In the genomic region with DNA sequence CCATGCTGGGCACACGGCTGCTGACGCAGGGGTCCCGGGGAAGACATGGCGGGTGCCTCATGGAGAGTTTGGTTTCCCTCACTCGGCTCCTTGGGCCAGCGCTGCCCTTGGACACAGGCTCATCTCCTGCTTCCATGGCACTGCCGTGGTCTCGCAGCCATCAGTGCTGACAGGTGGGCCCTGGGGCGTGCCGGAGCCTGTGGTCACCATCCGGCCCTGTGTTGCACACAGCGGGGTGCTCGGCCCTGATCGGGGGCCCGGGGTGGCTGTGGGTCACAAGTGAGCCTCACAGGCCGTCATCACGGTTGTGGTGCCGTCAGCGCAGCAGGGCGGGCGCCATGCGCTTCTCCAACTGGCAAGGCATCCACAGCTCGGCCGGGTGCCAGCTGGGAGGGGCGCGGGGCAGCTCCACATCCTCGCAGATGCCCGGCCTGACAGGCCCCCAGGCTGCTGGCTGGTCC, we compare ENCODE assay signal across 25 cellular contexts. TPM values are rescaled to one million over a fixed set of nuclear protein-coding genes. Genes with fewer than 3 reads are reported as not detected.
DNase-seq lines count a peak whose midpoint lies in the region; ATAC-seq lines count a peak whose summit lies in the region.
"Had no signal": no experiment of that assay in that cellular context is flagged by ENCODE, and none has a peak within 500 bp of the region (broad histone marks: within the 10 kb centered on the region; RNA-seq: fewer than 3 reads in every experiment).

No MANE protein-coding gene starts in this region.

- H2BK120ac ChIP-seq in mesenchymal stem cell (ENCODE audit: low read depth, low read length), result no peak overlapping the region

- no peak overlapping the region for H2BK5ac ChIP-seq in mesenchymal stem cell (ENCODE audit: low read depth, low read length, poor library complexity, severe bottlenecking)

- H3K14ac ChIP-seq in mesenchymal stem cell (ENCODE audit: low read length in 2 of 2), result no peak overlapping the region

- H3K4me3 ChIP-seq in mesenchymal stem cell (ENCODE audit: insufficient read depth in 1 of 2, low read depth in 1 of 2, low read length in 2 of 2), result no peak overlapping the region
- H3K4me3 ChIP-seq: esophagus muscularis mucosa, prostate gland, testis had no signal

- DNase-seq in Right ventricle myocardium superior (peak; percentile 38), left cardiac atrium (no peak), NCI-H1105 treated with DMSO at 0.1 percent for 48 hours (lab: John Stamatoyannopoulos, UW) (peak; percentile 50), GOT3 (lab: John Stamatoyannopoulos, UW) (no peak), mesenchymal stem cell (no peak)
- DNase-seq: activated CD4-positive, alpha-beta memory T cell treated with anti-CD3 and anti-CD28 coated beads for 36 hours; activated CD4-positive, CD25-positive, alpha-beta regulatory T cell treated with anti-CD3 and anti-CD28 coated beads, Interleukin-2, amount 50 U/mL, for 72 hours; activated CD8-positive, alpha-beta memory T cell treated with anti-CD3 and anti-CD28 coated beads, Interleukin-2, amount 50 U/mL, for 4 hours; activated naive CD4-positive, alpha-beta T cell treated with anti-CD3 and anti-CD28 coated beads, Interleukin-2, amount 50 U/mL, for 16 hours; CD4-positive, CD25-positive, alpha-beta regulatory T cell; endodermal cell; foreskin keratinocyte; HFFc6; NCI-H2029; stimulated activated naive CD4-positive, alpha-beta T cell treated with Interleukin-2 at 50 U/mL for 16 hours; T-helper 17 cell; testis had no signal

- no peak overlapping the region for H4K91ac ChIP-seq in mesenchymal stem cell (ENCODE audit: low read length)

- 90% methylated on average over 28 of the region's 28 CpGs for WGBS in mesenchymal stem cell

- peaks cover 9% of the 10 kb centered on the region for H3K4me1 ChIP-seq in mesenchymal stem cell (ENCODE audit: control insufficient read depth, insufficient read depth, low read depth, low read length)
- H3K4me1 ChIP-seq: foreskin keratinocyte, testis had no signal

- no peak overlapping the region for H2BK15ac ChIP-seq in mesenchymal stem cell (ENCODE audit: low read depth, poor library complexity, severe bottlenecking)

- no peaks in the 10 kb centered on the region for H3K36me3 ChIP-seq in mesenchymal stem cell (ENCODE audit: control insufficient read depth in 1 of 2, insufficient read depth in 2 of 2, low read depth in 1 of 2, low read length in 2 of 2)
- H3K36me3 ChIP-seq: esophagus muscularis mucosa, prostate gland had no signal

- no peak for ATAC-seq in Right ventricle myocardium superior (ENCODE audit: poor library complexity)
- no peak for ATAC-seq in left cardiac atrium
- ATAC-seq: foreskin keratinocyte, T-helper 17 cell had no signal

- no peak overlapping the region for H2BK12ac ChIP-seq in mesenchymal stem cell (ENCODE audit: low read length in 2 of 2)

- H3K79me1 ChIP-seq in mesenchymal stem cell (replicated peaks; ENCODE audit: low read length, poor library complexity, severe bottlenecking), result no peaks in the 10 kb centered on the region

- H3K27me3 ChIP-seq in mesenchymal stem cell (ENCODE audit: control insufficient read depth in 1 of 2, insufficient read depth in 1 of 2, low read length in 2 of 2), result peaks cover 26 to 66% of the 10 kb centered on the region in 2 experiments
- H3K27me3 ChIP-seq: testis had no signal

- no peak overlapping the region for H2AK5ac ChIP-seq in mesenchymal stem cell (ENCODE audit: low read length, severe bottlenecking)

- no peak overlapping the region for H3K23ac ChIP-seq in mesenchymal stem cell (ENCODE audit: low read length in 2 of 2)

- H2AFZ ChIP-seq in mesenchymal stem cell (ENCODE audit: low read depth, low read length), result no peak overlapping the region

- no peak overlapping the region for H3K9ac ChIP-seq in mesenchymal stem cell (ENCODE audit: low read length)
- H3K9ac ChIP-seq: KMS-11 had no signal

- H3K4ac ChIP-seq in mesenchymal stem cell (ENCODE audit: low read depth in 1 of 2, low read length in 2 of 2), result no peak overlapping the region

- H3K27ac ChIP-seq in cingulate gyrus (ENCODE audit: low read depth, low read length) (peak overlapping the region; percentile 47), temporal lobe (ENCODE audit: low read depth, low read length) (peak overlapping the region; percentile 33), mesenchymal stem cell (ENCODE audit: low read length, poor library complexity, severe bottlenecking) (no peak overlapping the region)
- H3K27ac ChIP-seq: esophagus muscularis mucosa, foreskin keratinocyte, KMS-11, prostate gland, testis had no signal

- no peak overlapping the region for H4K8ac ChIP-seq in mesenchymal stem cell (ENCODE audit: low read length)

- no peaks in the 10 kb centered on the region for H3K9me3 ChIP-seq in mesenchymal stem cell (ENCODE audit: control insufficient read depth, low read length)
- H3K9me3 ChIP-seq: esophagus muscularis mucosa, prostate gland, testis had no signal

- H3K18ac ChIP-seq in mesenchymal stem cell (ENCODE audit: low read depth in 1 of 2, low read length in 2 of 2), result no peak overlapping the region

- H3K4me2 ChIP-seq in mesenchymal stem cell (ENCODE audit: low read length, poor library complexity, severe bottlenecking), result no peak overlapping the region
- H3K4me2 ChIP-seq: KMS-11 had no signal

- intact Hi-C loops in Right ventricle myocardium superior (cut with DNase I) (no loop called here), left cardiac atrium (cut with DNase I) (no loop called here)

RNA-seq across cellular contexts. Expression of gene RTP5, which starts 0.6 kb away (rescaled TPM):
- total RNA-seq in Right ventricle myocardium superior (not detected), left cardiac atrium (under 1 TPM in 1 of 2 donors, not detected in 1; 0.12 TPM), temporal lobe (5.2 TPM)
- polyA plus RNA-seq in mesenchymal stem cell (2013, experiment 1 of 2), result not detected
- not detected for polyA plus RNA-seq in mesenchymal stem cell (2013, experiment 2 of 2)
- total RNA-seq: activated T-helper 1 cell treated with anti-CD3 and anti-CD28 coated beads, Interleukin-12 subunit alpha, Interleukin-12 subunit beta, Interleukin-2, Interleukin-4 antibody, amounts not matched to agents 30 ng/mL and 10 ng/mL and 1 ng/mL, durations not matched to agents 14 hours and 24 hours and 36 hours; bronchial epithelial cell; endodermal cell; foreskin keratinocyte; HFFc6; urinary bladder had no signal
- polyA plus RNA-seq: CD4-positive, CD25-positive, alpha-beta regulatory T cell; foreskin keratinocyte had no signal

RNA-seq across cellular contexts. Expression of gene PDCD1, which starts 11.4 kb away (rescaled TPM):
- total RNA-seq in Right ventricle myocardium superior (2.0 TPM), left cardiac atrium (1 to 10 TPM; 1.2 to 1.5 TPM), temporal lobe (not detected)
- not detected for polyA plus RNA-seq in mesenchymal stem cell (2013, experiment 1 of 2)
- polyA plus RNA-seq in mesenchymal stem cell (2013, experiment 2 of 2), result not detected
- total RNA-seq: bronchial epithelial cell, foreskin keratinocyte, HFFc6, urinary bladder had no signal
- polyA plus RNA-seq: foreskin keratinocyte had no signal

Comparison
In these comparisons a context has a peak if more than half of its experiments do, and no peak if none do; other contexts are left out.
1. DNase-seq: peak in Right ventricle myocardium superior (single experiment) and NCI-H1105 treated with DMSO at 0.1 percent for 48 hours (single experiment); none in left cardiac atrium (single experiment), GOT3 (single experiment) and mesenchymal stem cell (single experiment).